Comparison of ENCODE assay signal across 17 cellular contexts in genomic region chr11:110029714-110030113, GRCh38.
DNase-seq lines count a peak whose midpoint lies in the region; TF ChIP-seq lines count a peak whose summit lies in the region.
"Had no signal": no experiment of that assay in that cellular context is flagged by ENCODE, and none has a peak within 500 bp of the region (broad histone marks: within the 10 kb centered on the region; RNA-seq: fewer than 3 reads in every experiment).

No MANE protein-coding gene starts in this region.

- no peak overlapping the region for H3K4me2 ChIP-seq in Loucy (ENCODE audit: low read depth, low read length, poor library complexity, severe bottlenecking)

- H3K9me3 Mint-ChIP-seq in activated T-helper 2 cell treated with anti-CD3 and anti-CD28 coated beads, Interferon-gamma antibody, Interleukin-2, Interleukin-4, amounts not matched to agents 10 μg/mL and 5 μg/mL and 100 μg/mL, durations not matched to agents 14 hours and 24 hours and 36 hours, result peaks cover 5% of the 10 kb centered on the region
- H3K9me3 Mint-ChIP-seq: HFFc6 had no signal

- TF ChIP-seq CTCF in Loucy (conservative IDR thresholded peaks at IDR 0.05; ENCODE audit: low read length), result no peak
- no peak for TF ChIP-seq CTCF in foreskin fibroblast (IDR thresholded peaks at IDR 0.05; ENCODE audit: low read depth, low read length)

- peaks cover 7% of the 10 kb centered on the region for H3K4me1 ChIP-seq in Loucy (ENCODE audit: insufficient read depth, low read length, poor library complexity, severe bottlenecking)

- H3K79me2 ChIP-seq in Loucy (ENCODE audit: insufficient read depth, low read length), result no peaks in the 10 kb centered on the region

- no peaks in the 10 kb centered on the region for H4K20me1 ChIP-seq in Loucy (ENCODE audit: insufficient read depth, low read length, poor library complexity, severe bottlenecking)

- no peaks in the 10 kb centered on the region for H3K9me2 ChIP-seq in Loucy (replicated peaks; ENCODE audit: low read depth, low read length)

- intact Hi-C loops in activated T-helper 2 cell treated with anti-CD3 and anti-CD28 coated beads, Interferon-gamma antibody, Interleukin-2, Interleukin-4, amounts not matched to agents 10 μg/mL and 5 μg/mL and 100 μg/mL, durations not matched to agents 14 hours and 24 hours and 36 hours (cut with micrococcal nuclease), result no loop called here

- no peak overlapping the region for H3K9ac ChIP-seq in Loucy (ENCODE audit: low read depth, low read length, poor library complexity, severe bottlenecking)

- no peaks in the 10 kb centered on the region for H3F3A ChIP-seq in Loucy (ENCODE audit: low read depth)

- no peaks in the 10 kb centered on the region for H3K36me3 Mint-ChIP-seq in activated T-helper 2 cell treated with anti-CD3 and anti-CD28 coated beads, Interferon-gamma antibody, Interleukin-2, Interleukin-4, amounts not matched to agents 10 μg/mL and 5 μg/mL and 100 μg/mL, durations not matched to agents 14 hours and 24 hours and 36 hours (ENCODE audit: low read depth)

- peak overlapping the region; percentile 69 for H2AFZ ChIP-seq in Loucy (ENCODE audit: low read length)

- no peak overlapping the region for H3K4me3 Mint-ChIP-seq in activated T-helper 2 cell treated with anti-CD3 and anti-CD28 coated beads, Interferon-gamma antibody, Interleukin-2, Interleukin-4, amounts not matched to agents 10 μg/mL and 5 μg/mL and 100 μg/mL, durations not matched to agents 14 hours and 24 hours and 36 hours (ENCODE audit: low read depth)
- H3K4me3 Mint-ChIP-seq: HFFc6 had no signal

- H3K27ac Mint-ChIP-seq in activated T-helper 2 cell treated with anti-CD3 and anti-CD28 coated beads, Interferon-gamma antibody, Interleukin-2, Interleukin-4, amounts not matched to agents 10 μg/mL and 5 μg/mL and 100 μg/mL, durations not matched to agents 14 hours and 24 hours and 36 hours, result no peak overlapping the region
- H3K27ac Mint-ChIP-seq: HFFc6 had no signal

- DNase-seq in DMS79 treated with DMSO at 0.1 percent for 48 hours (lab: John Stamatoyannopoulos, UW), result peak; percentile 18
- DNase-seq in dermis microvascular lymphatic vessel endothelial cell (ENCODE audit: low read depth in 2 of 2), result peak; percentile 72 to 90
- DNase-seq in lung microvascular endothelial cell (ENCODE audit: low read depth in 2 of 2), result peak; percentile 71 to 87
- no peak for DNase-seq in foreskin fibroblast
- DNase-seq in activated T-helper 2 cell treated with anti-CD3 and anti-CD28 coated beads, Interferon-gamma antibody, Interleukin-2, Interleukin-4, amounts not matched to agents 10 μg/mL and 5 μg/mL and 100 μg/mL, durations not matched to agents 14 hours and 24 hours and 36 hours (ENCODE audit: low spot score), result no peak
- no peak for DNase-seq in hypothalamus (lab: John Stamatoyannopoulos, UW)
- DNase-seq: ACHN, AML-193, H7, HFFc6, NCI-H1048, NCI-H1436, NCI-H2029, NCI-H2171 treated with DMSO at 0.1 percent for 48 hours, NCI-H748 treated with DMSO at 0.1 percent for 48 hours, SHP77 treated with DMSO at 0.1 percent for 48 hours had no signal

- H3K9me3 ChIP-seq in Loucy (ENCODE audit: insufficient read depth, low read depth, low read length), result no peaks in the 10 kb centered on the region

- H3K4me1 Mint-ChIP-seq in activated T-helper 2 cell treated with anti-CD3 and anti-CD28 coated beads, Interferon-gamma antibody, Interleukin-2, Interleukin-4, amounts not matched to agents 10 μg/mL and 5 μg/mL and 100 μg/mL, durations not matched to agents 14 hours and 24 hours and 36 hours (ENCODE audit: low read depth), result peaks cover 17% of the 10 kb centered on the region

- H3K27me3 Mint-ChIP-seq in activated T-helper 2 cell treated with anti-CD3 and anti-CD28 coated beads, Interferon-gamma antibody, Interleukin-2, Interleukin-4, amounts not matched to agents 10 μg/mL and 5 μg/mL and 100 μg/mL, durations not matched to agents 14 hours and 24 hours and 36 hours (ENCODE audit: low read depth), result peaks cover 1% of the 10 kb centered on the region

- H3K27me3 ChIP-seq in Loucy (ENCODE audit: insufficient read depth, low read length, poor library complexity, severe bottlenecking), result no peaks in the 10 kb centered on the region

- H3K36me3 ChIP-seq in Loucy (ENCODE audit: insufficient read depth, low read length), result no peaks in the 10 kb centered on the region

- no peak overlapping the region for H3K4me3 ChIP-seq in Loucy (ENCODE audit: low read length, poor library complexity, severe bottlenecking)
- no peak overlapping the region for H3K4me3 ChIP-seq in foreskin fibroblast (ENCODE audit: low read depth in 1 of 2, low read length in 2 of 2)

Comparison
In these comparisons a context has a peak if more than half of its experiments do, and no peak if none do; other contexts are left out.
1. DNase-seq: peak in DMS79 treated with DMSO at 0.1 percent for 48 hours (single experiment), dermis microvascular lymphatic vessel endothelial cell (2 of 2) and lung microvascular endothelial cell (2 of 2); none in foreskin fibroblast (0 of 2), activated T-helper 2 cell treated with anti-CD3 and anti-CD28 coated beads, Interferon-gamma antibody, Interleukin-2, Interleukin-4, amounts not matched to agents 10 μg/mL and 5 μg/mL and 100 μg/mL, durations not matched to agents 14 hours and 24 hours and 36 hours (single experiment) and hypothalamus (0 of 51).